ENCODE assay signal across 9 cellular contexts in genomic region chr21:46301759-46302158, GRCh38.
"Had no signal": no experiment of that assay in that cellular context is flagged by ENCODE, and none has a peak within 500 bp of the region (broad histone marks: within the 10 kb centered on the region; RNA-seq: fewer than 3 reads in every experiment).

No MANE protein-coding gene starts in this region.

- H3K27ac ChIP-seq: HL-60, KMS-11 had no signal

- H3K9me3 ChIP-seq: HAP-1 had no signal

- H3K4me3 Mint-ChIP-seq: GM23338 had no signal

- H3K27ac Mint-ChIP-seq: GM23338 had no signal

- H3K4me1 ChIP-seq: HAP-1 had no signal

- DNase-seq: IMR-90, KBM-7 had no signal

- H3K4me3 ChIP-seq: GM23338, HAP-1 had no signal

- ATAC-seq: GM23338, HCT116 had no signal

- FAIRE-seq: H1, H54 had no signal
